Comparison of ENCODE assay signal across 22 cellular contexts in the genomic region with DNA sequence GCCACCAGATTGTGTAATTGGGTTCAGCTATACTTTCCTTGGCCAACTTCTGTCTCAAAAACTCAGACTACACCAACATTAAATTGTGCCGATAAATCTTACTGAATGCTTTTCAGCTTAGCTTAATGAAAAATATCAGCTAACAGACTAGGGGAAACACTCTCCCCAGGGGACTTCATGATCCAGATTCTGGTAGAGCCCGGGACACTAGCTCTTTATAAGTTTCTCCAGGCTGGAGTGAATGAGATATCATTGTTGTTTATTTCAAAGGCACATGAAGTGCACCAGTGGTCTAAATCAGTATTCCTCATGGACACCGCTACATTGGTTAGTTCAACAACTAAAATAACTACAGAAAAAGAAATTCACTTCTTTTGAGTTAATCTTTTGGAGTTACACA. TPM values are rescaled to one million over a fixed set of nuclear protein-coding genes. Genes with fewer than 3 reads are reported as not detected.
A peak's percentile ranks its signal among the peaks of the same experiment; 100 is the strongest.
DNase-seq lines count a peak whose midpoint lies in the region; ATAC-seq, FAIRE-seq and TF ChIP-seq lines count a peak whose summit lies in the region.
"Had no signal": no experiment of that assay in that cellular context is flagged by ENCODE, and none has a peak within 500 bp of the region (broad histone marks: within the 10 kb centered on the region; RNA-seq: fewer than 3 reads in every experiment).

No MANE protein-coding gene starts in this region.

- no peaks in the 10 kb centered on the region for H3K4me1 Mint-ChIP-seq in astrocyte (ENCODE audit: low read depth, unreplicated experiment)
- H3K4me1 Mint-ChIP-seq in activated naive CD4-positive, alpha-beta T cell treated with anti-CD3 and anti-CD28 coated beads, Interleukin-2, amount 10 ng/mL, durations not matched to agents 7 days and 5 days: no peaks in the 10 kb centered on the region
- H3K4me1 Mint-ChIP-seq: CD4-positive, CD25-positive, alpha-beta regulatory T cell had no signal

- in situ Hi-C loops in IMR-90 (cut with MboI; ENCODE audit: low sequenced_read_pairs): no loop called here

- H3K18ac ChIP-seq in IMR-90 (ENCODE audit: low read depth, low read length): no peak overlapping the region; the same call in 1 of the 2 replicates

- CTCF ChIA-PET in IMR-90 (lab: Yijun Ruan, JAX): no interaction called here
- CTCF ChIA-PET in activated naive CD4-positive, alpha-beta T cell treated with anti-CD3 and anti-CD28 coated beads, Interleukin-2, amount 10 ng/mL, durations not matched to agents 7 days and 5 days (lab: Charles Lee): no interaction called here

- H2BK20ac ChIP-seq in IMR-90 (ENCODE audit: low read depth, low read length): no peak overlapping the region

- intact Hi-C loops in IMR-90 (cut with micrococcal nuclease): no loop called here
- intact Hi-C loops in heart right ventricle (cut with DNase I): loop anchor here in 1 of 10 donors (10.0 kb wide), 1 partner anchor 94 kb away; no protein-coding TSS in a partner anchor
- intact Hi-C loops in sciatic nerve (cut with DNase I): no loop called here

- no peaks in the 10 kb centered on the region for H3K9me3 Mint-ChIP-seq in astrocyte (ENCODE audit: unreplicated experiment)
- no peaks in the 10 kb centered on the region for H3K9me3 Mint-ChIP-seq in activated naive CD4-positive, alpha-beta T cell treated with anti-CD3 and anti-CD28 coated beads, Interleukin-2, amount 10 ng/mL, durations not matched to agents 7 days and 5 days
- H3K9me3 Mint-ChIP-seq: H9 had no signal

- H3K4me3 Mint-ChIP-seq in astrocyte (ENCODE audit: unreplicated experiment): no peak overlapping the region
- no peak overlapping the region for H3K4me3 Mint-ChIP-seq in activated naive CD4-positive, alpha-beta T cell treated with anti-CD3 and anti-CD28 coated beads, Interleukin-2, amount 10 ng/mL, durations not matched to agents 7 days and 5 days
- H3K4me3 Mint-ChIP-seq: CD4-positive, CD25-positive, alpha-beta regulatory T cell; H9; IgD-negative memory B cell had no signal

- ATAC-seq in IMR-90 (ENCODE audit: low read depth) (no peak), heart right ventricle (peak in 7 of 8 donors; percentile 48 to 92 (median 80)), sciatic nerve (peak; percentile 96), HG03196 (IDR thresholded peaks at IDR 0.05; ENCODE audit: unreplicated experiment) (no peak), GM18502 (IDR thresholded peaks at IDR 0.05; ENCODE audit: poor library complexity, unreplicated experiment) (no peak)
- ATAC-seq: GM12878 had no signal

- H3K14ac ChIP-seq in IMR-90 (replicated peaks; ENCODE audit: low read depth, low read length): no peak overlapping the region

- no peaks in the 10 kb centered on the region for H3K79me1 ChIP-seq in IMR-90 (ENCODE audit: low read depth in 1 of 2, low read length in 2 of 2)

- no peak overlapping the region for H3K4me3 ChIP-seq in IMR-90 (ENCODE audit: insufficient read depth, low read depth, low read length)
- no peak overlapping the region for H3K4me3 ChIP-seq in astrocyte (ENCODE audit: insufficient read depth, low read depth, low read length)
- no peak overlapping the region for H3K4me3 ChIP-seq in heart right ventricle
- no peak overlapping the region for H3K4me3 ChIP-seq in Karpas-422 (ENCODE audit: low read length)
- H3K4me3 ChIP-seq: GM12878, PC-9 had no signal

- POLR2A ChIA-PET in IMR-90 (lab: Charles Lee; ENCODE audit: unreplicated experiment): no interaction called here

- H3K79me2 ChIP-seq in astrocyte (ENCODE audit: insufficient read depth, low read length) (no peaks in the 10 kb centered on the region), Karpas-422 (ENCODE audit: low read length) (no peaks in the 10 kb centered on the region)

- H2BK15ac ChIP-seq in IMR-90 (ENCODE audit: low read depth, low read length): peak overlapping the region; percentile 58; the same call in 1 of the 3 replicates

- H3K23ac ChIP-seq in IMR-90 (ENCODE audit: low read depth, low read length): no peak overlapping the region

- H3K9me3 ChIP-seq in IMR-90 (ENCODE audit: control insufficient read depth, insufficient read depth, low read length) (no peaks in the 10 kb centered on the region), astrocyte (ENCODE audit: insufficient read depth, low read depth, low read length) (no peaks in the 10 kb centered on the region), heart right ventricle (no peaks in the 10 kb centered on the region), Karpas-422 (ENCODE audit: low read length) (no peaks in the 10 kb centered on the region)

- H3K27ac Mint-ChIP-seq in astrocyte (ENCODE audit: unreplicated experiment): no peak overlapping the region
- H3K27ac Mint-ChIP-seq in activated naive CD4-positive, alpha-beta T cell treated with anti-CD3 and anti-CD28 coated beads, Interleukin-2, amount 10 ng/mL, durations not matched to agents 7 days and 5 days: no peak overlapping the region
- H3K27ac Mint-ChIP-seq: CD4-positive, CD25-positive, alpha-beta regulatory T cell; H9; IgD-negative memory B cell had no signal

- no peak overlapping the region for H4K8ac ChIP-seq in IMR-90 (ENCODE audit: low read depth in 2 of 2, low read length in 2 of 2)

- no peak for TF ChIP-seq RAD21 in IMR-90 (IDR thresholded peaks at IDR 0.05; ENCODE audit: low read length)

- no peaks in the 10 kb centered on the region; the same call in 1 of the 2 replicates for H3K9me1 ChIP-seq in IMR-90 (ENCODE audit: insufficient read depth, low read length)

- no peak overlapping the region for H3K4me2 ChIP-seq in IMR-90 (ENCODE audit: low read depth, low read length)
- peak overlapping the region; percentile 31 for H3K4me2 ChIP-seq in astrocyte (ENCODE audit: low read length)
- no peak overlapping the region for H3K4me2 ChIP-seq in Karpas-422 (ENCODE audit: low read depth, low read length, poor library complexity, severe bottlenecking)
- H3K4me2 ChIP-seq: PC-9 had no signal

- H3K4ac ChIP-seq in IMR-90 (ENCODE audit: low read depth, low read length): no peak overlapping the region

- H3K4me1 ChIP-seq in IMR-90 (ENCODE audit: control insufficient read depth, insufficient read depth, low read length) (peaks cover 6% of the 10 kb centered on the region), astrocyte (ENCODE audit: insufficient read depth, low read length) (peaks cover 15% of the 10 kb centered on the region), heart right ventricle (peaks cover 0 to 31% (median 13%) of the 10 kb centered on the region in 9 donors), Karpas-422 (ENCODE audit: low read length) (no peaks in the 10 kb centered on the region)

- H4K5ac ChIP-seq in IMR-90 (ENCODE audit: low read depth, low read length): no peak overlapping the region

- peaks cover 5% of the 10 kb centered on the region for H3K27me3 Mint-ChIP-seq in astrocyte (ENCODE audit: low read depth, unreplicated experiment)
- H3K27me3 Mint-ChIP-seq in activated naive CD4-positive, alpha-beta T cell treated with anti-CD3 and anti-CD28 coated beads, Interleukin-2, amount 10 ng/mL, durations not matched to agents 7 days and 5 days: peaks cover 22% of the 10 kb centered on the region
- H3K27me3 Mint-ChIP-seq: IgD-negative memory B cell had no signal

- no peak overlapping the region for H2BK120ac ChIP-seq in IMR-90 (ENCODE audit: low read depth, low read length)

- no peak overlapping the region for H3K27ac ChIP-seq in IMR-90 (ENCODE audit: insufficient read depth, low read length)
- peak overlapping the region; percentile 50 for H3K27ac ChIP-seq in astrocyte (ENCODE audit: low read depth, low read length)
- H3K27ac ChIP-seq in heart right ventricle: peak overlapping the region in 8 of 10 donors; percentile 11 to 63 (median 26)
- no peak overlapping the region for H3K27ac ChIP-seq in Karpas-422 (ENCODE audit: low read length)
- H3K27ac ChIP-seq: HL-60, PC-9 had no signal

- H3K36me3 Mint-ChIP-seq in astrocyte (ENCODE audit: low read depth, unreplicated experiment): no peaks in the 10 kb centered on the region
- no peaks in the 10 kb centered on the region for H3K36me3 Mint-ChIP-seq in activated naive CD4-positive, alpha-beta T cell treated with anti-CD3 and anti-CD28 coated beads, Interleukin-2, amount 10 ng/mL, durations not matched to agents 7 days and 5 days
- H3K36me3 Mint-ChIP-seq: CD4-positive, CD25-positive, alpha-beta regulatory T cell; IgD-negative memory B cell had no signal

- H4K20me1 ChIP-seq in IMR-90 (ENCODE audit: insufficient read depth, low read length) (no peaks in the 10 kb centered on the region), astrocyte (ENCODE audit: insufficient read depth, low read length) (no peaks in the 10 kb centered on the region), Karpas-422 (ENCODE audit: insufficient read depth, low read depth, low read length) (no peaks in the 10 kb centered on the region)

- H4K91ac ChIP-seq in IMR-90 (ENCODE audit: insufficient read depth, low read depth, low read length): no peak overlapping the region

- H2AFZ ChIP-seq in IMR-90 (replicated peaks; ENCODE audit: low read length, poor library complexity) (no peak overlapping the region), astrocyte (ENCODE audit: low read depth, low read length) (no peak overlapping the region), Karpas-422 (ENCODE audit: low read length) (no peak overlapping the region)
- H2AFZ ChIP-seq: PC-9 had no signal

- no peak overlapping the region for H2AK5ac ChIP-seq in IMR-90 (ENCODE audit: low read depth, low read length)

- no peak for FAIRE-seq in astrocyte (lab: Jason Lieb, UNC)
- FAIRE-seq: GM12878 had no signal

- H2AK9ac ChIP-seq in IMR-90 (replicated peaks; ENCODE audit: low read depth, low read length, poor library complexity): no peak overlapping the region

- H3K9me2 ChIP-seq in Karpas-422 (replicated peaks; ENCODE audit: insufficient read depth, low read length): no peaks in the 10 kb centered on the region

- H3K27me3 ChIP-seq in IMR-90 (ENCODE audit: control insufficient read depth, insufficient read depth, low read length) (no peaks in the 10 kb centered on the region), astrocyte (ENCODE audit: insufficient read depth, low read length) (no peaks in the 10 kb centered on the region), heart right ventricle (no peaks in the 10 kb centered on the region), Karpas-422 (ENCODE audit: low read length) (no peaks in the 10 kb centered on the region)

- no peak overlapping the region for H3K56ac ChIP-seq in IMR-90 (ENCODE audit: extremely low read depth, insufficient read depth, low read length)

- dilution Hi-C loops in IMR-90 (cut with HindIII; ENCODE audit: low sequenced_read_pairs, unreplicated experiment): no loop called here

- H2BK5ac ChIP-seq in IMR-90 (ENCODE audit: low read depth, low read length, poor library complexity, severe bottlenecking): no peak overlapping the region

- BruUV-seq in IMR-90 (replicated peaks; lab: Mats Ljungman, UMichigan): no TSS peak

- no peaks in the 10 kb centered on the region for H3K36me3 ChIP-seq in IMR-90 (ENCODE audit: control insufficient read depth, insufficient read depth, low read length)
- H3K36me3 ChIP-seq in astrocyte (ENCODE audit: insufficient read depth, low read length): no peaks in the 10 kb centered on the region
- no peaks in the 10 kb centered on the region for H3K36me3 ChIP-seq in heart right ventricle
- no peaks in the 10 kb centered on the region for H3K36me3 ChIP-seq in Karpas-422 (ENCODE audit: insufficient read depth, low read length)

- H3K9ac ChIP-seq in IMR-90 (ENCODE audit: low read depth, low read length) (no peak overlapping the region), astrocyte (ENCODE audit: low read length) (peak overlapping the region; percentile 5), Karpas-422 (ENCODE audit: low read length) (no peak overlapping the region)

- TF ChIP-seq POLR2A in IMR-90 (IDR thresholded peaks at IDR 0.05; ENCODE audit: low read depth, low read length): no peak

- WGBS in IMR-90 (ENCODE audit: extremely low coverage in 2 of 2, insufficient read length in 1 of 2), 2 experiments: no CpG with 5 or more reads among the region's 3 CpGs
- WGBS in heart right ventricle, 2 donors: 46 to 52% methylated on average over 3 of the region's 3 CpGs

- DNase-seq in IMR-90 (no peak), astrocyte (ENCODE audit: low read depth) (no peak), heart right ventricle (peak in 1 of 2 donors; percentile 37), sciatic nerve (ENCODE audit: low spot score) (no peak), Karpas-422 (no peak)
- DNase-seq in activated naive CD4-positive, alpha-beta T cell treated with anti-CD3 and anti-CD28 coated beads, Interleukin-2, amount 10 ng/mL, durations not matched to agents 7 days and 5 days: no peak
- DNase-seq: ACHN; CD4-positive, CD25-positive, alpha-beta regulatory T cell; DMS153; GF-D8; H9; NCI-H1105; NCI-H1694; NCI-H2107; NCI-H524 treated with DMSO at 0.1 percent for 48 hours; PC-9; SW 1271 had no signal

- no peak for TF ChIP-seq CTCF in IMR-90 (conservative IDR thresholded peaks at IDR 0.05; ENCODE audit: low read depth, low read length)
- TF ChIP-seq CTCF in astrocyte (IDR thresholded peaks at IDR 0.05; ENCODE audit: insufficient read depth, low read depth, low read length): no peak
- no peak for TF ChIP-seq CTCF in heart right ventricle (IDR thresholded peaks at IDR 0.05)

RNA-seq across cellular contexts. Expression of a gene that starts 10.5 kb away (rescaled TPM):
- 11.1 and 11.3 TPM in 2 replicates for total RNA-seq in IMR-90 (2012; rRNA removed)
- 5.0 and 6.5 TPM in 2 replicates for polyA plus RNA-seq in IMR-90 (2012; rRNA removed)
- 3.8 and 6.1 TPM in 2 replicates for polyA plus RNA-seq in IMR-90 (2012; cell fraction: cytosol; rRNA removed)
- 4.8 and 12.1 TPM in 2 replicates for polyA plus RNA-seq in IMR-90 (2012; cell fraction: nucleus; rRNA removed; ENCODE audit: low replicate concordance)
- 17.0 and 19.8 TPM in 2 replicates for total RNA-seq in astrocyte
- total RNA-seq in heart right ventricle: 10 to 100 TPM in 1 of 10 donors, 1 to 10 TPM in 9; 3.8 to 14.9 (median 5.1) TPM
- polyA plus RNA-seq in heart right ventricle: 1 to 10 TPM; 2.4 to 5.7 TPM
- 33.4 TPM for total RNA-seq in sciatic nerve
- 4.7 and 4.8 TPM in 2 replicates for total RNA-seq in Karpas-422 (2014; rRNA removed; shearing (Covaris generic); ENCODE audit: low replicate concordance)

Comparison
In these comparisons a context has a peak if more than half of its experiments do, and no peak if none do; other contexts are left out.
1. ATAC-seq: peak in heart right ventricle (7 of 8) and sciatic nerve (single experiment); none in IMR-90 (single experiment), HG03196 (single experiment) and GM18502 (single experiment).
2. H3K27ac ChIP-seq: peak in astrocyte (single experiment) and heart right ventricle (8 of 10); none in IMR-90 (single experiment) and Karpas-422 (single experiment).